32 cellular contexts compared by ENCODE assay signal in the genomic region with DNA sequence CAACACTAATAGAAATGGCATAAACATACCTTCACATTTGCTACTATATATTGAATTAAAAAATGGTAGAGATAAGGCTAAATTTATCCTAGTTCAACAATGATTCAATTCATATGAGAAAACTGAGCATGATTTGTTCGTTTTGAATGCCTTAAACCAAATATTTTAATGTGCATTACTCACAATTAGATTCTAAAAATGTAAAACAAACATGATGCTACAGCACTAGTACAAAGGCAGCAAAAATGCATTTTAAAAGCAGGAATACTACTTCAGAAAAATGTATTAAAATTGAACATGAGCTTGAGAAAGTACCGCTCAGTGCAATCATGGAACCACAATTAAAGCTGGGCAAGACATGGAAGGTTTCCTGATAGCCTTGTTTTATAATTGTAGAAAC.
"Had no signal": no experiment of that assay in that cellular context is flagged by ENCODE, and none has a peak within 500 bp of the region (broad histone marks: within the 10 kb centered on the region; RNA-seq: fewer than 3 reads in every experiment).

No MANE protein-coding gene starts in this region.

- DNase-seq: activated effector memory CD4-positive, alpha-beta T cell treated with anti-CD3 and anti-CD28 coated beads, Interleukin-2, amount 50 U/mL, for 16 hours; activated effector memory CD4-positive, alpha-beta T cell treated with Interleukin-2 at 50 U/mL for 16 hours; activated gamma-delta T cell; activated gamma-delta T cell treated with Interleukin-2 at 50 U/mL for 16 hours; activated naive CD4-positive, alpha-beta T cell; activated naive CD4-positive, alpha-beta T cell treated with anti-CD3 and anti-CD28 coated beads for 36 hours; activated naive CD4-positive, alpha-beta T cell treated with anti-CD3 and anti-CD28 coated beads, Interleukin-2, amount 10 ng/mL, durations not matched to agents 7 days and 5 days; activated naive CD4-positive, alpha-beta T cell treated with anti-CD3 and anti-CD28 coated beads, Interleukin-2, amount 50 U/mL, for 16 hours; activated naive CD4-positive, alpha-beta T cell treated with Interleukin-2 at 50 U/mL for 16 hours; activated naive CD8-positive, alpha-beta T cell treated with anti-CD3 and anti-CD28 coated beads for 36 hours; activated naive CD8-positive, alpha-beta T cell treated with anti-CD3 and anti-CD28 coated beads, Interleukin-2, amount 10 ng/mL, durations not matched to agents 7 days and 5 days; activated naive CD8-positive, alpha-beta T cell treated with anti-CD3 and anti-CD28 coated beads, Interleukin-2, amount 50 U/mL, for 24 hours; activated T-cell treated with anti-CD3 and anti-CD28 coated beads, Interleukin-2, amount 50 U/mL, for 1 hour; activated T-cell treated with anti-CD3 and anti-CD28 coated beads, Interleukin-2, amount 50 U/mL, for 24 hours; activated T-cell treated with anti-CD3 and anti-CD28 coated beads, Interleukin-2, amount 50 U/mL, for 4 hours; activated T-cell treated with anti-CD3 and anti-CD28 coated beads, Interleukin-2, amount 50 U/mL, for 48 hours; activated T-cell treated with anti-CD3 and anti-CD28 coated beads, Interleukin-2, amount 50 U/mL, for 72 hours; adrenal gland; amniotic stem cell; amygdala; anterior cingulate cortex; aorta; body of pancreas; brain microvascular endothelial cell; caudate nucleus; central memory CD4-positive, alpha-beta T cell; cerebellar nuclear complex had no signal

- H3K27ac ChIP-seq: adrenal gland, ascending aorta, body of pancreas, brain microvascular endothelial cell, breast epithelium, cardiac muscle cell had no signal

- ATAC-seq: activated naive CD4-positive, alpha-beta T cell treated with anti-CD3 and anti-CD28 coated beads, Interleukin-2, amount 50 U/mL, for 72 hours; activated naive CD8-positive, alpha-beta T cell treated with anti-CD3 and anti-CD28 coated beads, Interleukin-2, amount 50 U/mL, for 24 hours; activated T-cell treated with anti-CD3 and anti-CD28 coated beads, Interleukin-2, amount 50 U/mL, for 4 hours; activated T-cell treated with anti-CD3 and anti-CD28 coated beads, Interleukin-2, amount 50 U/mL, for 72 hours; activated T-helper 17 cell treated with anti-CD3 and anti-CD28 coated beads, Interleukin-2, amount 50 U/mL, for 72 hours; body of pancreas had no signal

- H3K4me1 ChIP-seq: adrenal gland, ascending aorta, body of pancreas, breast epithelium had no signal

- H3K4me3 ChIP-seq: adrenal gland, ascending aorta, body of pancreas, breast epithelium, cardiac muscle cell had no signal

- H3K9me3 ChIP-seq: adrenal gland, ascending aorta, body of pancreas, breast epithelium had no signal

- H3K36me3 ChIP-seq: adrenal gland, ascending aorta, brain microvascular endothelial cell, breast epithelium, cardiac muscle cell had no signal

- H3K27me3 ChIP-seq: adrenal gland, ascending aorta, body of pancreas, brain microvascular endothelial cell, breast epithelium, cardiac muscle cell had no signal
